Comparison of ENCODE assay signal across 8 cellular contexts in genomic region chr11:65262381-65262680, GRCh38. TPM values are rescaled to one million over a fixed set of nuclear protein-coding genes. Genes with fewer than 3 reads are reported as not detected.
DNase-seq lines count a peak whose midpoint lies in the region; ATAC-seq and TF ChIP-seq lines count a peak whose summit lies in the region.

No MANE protein-coding gene starts in this region.

- H3K4me3 Mint-ChIP-seq in brain (peak overlapping the region; percentile 90 to 96 (median 91)), type B pancreatic cell (peak overlapping the region; percentile 88)

- no peaks in the 10 kb centered on the region for H3K27me3 ChIP-seq in AG04450 (ENCODE audit: control insufficient read depth, insufficient read depth, low read length)
- no peaks in the 10 kb centered on the region for H3K27me3 ChIP-seq in lower lobe of right lung (ENCODE audit: low read depth)

- H3K9me3 Mint-ChIP-seq in brain (peaks cover 0 to 6% (median 0%) of the 10 kb centered on the region in 5 experiments), type B pancreatic cell (no peaks in the 10 kb centered on the region)

- H3K9me3 ChIP-seq in AG04450 (ENCODE audit: control insufficient read depth, insufficient read depth, low read length) (no peaks in the 10 kb centered on the region; the same call in 1 of the 2 replicates), lower lobe of right lung (no peaks in the 10 kb centered on the region)

- peak overlapping the region; percentile 81 for H3K4me3 ChIP-seq in AG04450 (ENCODE audit: low read depth, low read length)
- H3K4me3 ChIP-seq in Jurkat, Clone E6-1 (ENCODE audit: low read length), result peak overlapping the region; percentile 96
- H3K4me3 ChIP-seq in lower lobe of right lung, result peak overlapping the region; percentile 89

- H3K36me3 ChIP-seq in lower lobe of right lung, result peaks cover 10% of the 10 kb centered on the region

- CTCF ChIA-PET in AG04450 (lab: Charles Lee), result interaction anchor here (0.5 to 2.5 kb wide), 11 partner anchors 10 to 442 kb away, joined by 3 to 22 read pairs (median 4); partner anchors contain the start of gene DPF2

- H3K4me1 ChIP-seq in lower lobe of right lung, result peaks cover 12% of the 10 kb centered on the region

- DNase-seq in AG04450 (ENCODE audit: low read depth, low spot score) (no peak), lower lobe of right lung (peak; percentile 74), type B pancreatic cell (ENCODE audit: extremely low spot score, unreplicated experiment) (no peak), cerebellar cortex (ENCODE audit: low spot score) (no peak), HK-2 (ENCODE audit: unreplicated experiment) (no peak)
- DNase-seq in Jurkat, Clone E6-1 (ENCODE audit: low read depth, low spot score), result no peak
- DNase-seq in effector CD8-positive, alpha-beta T cell (lab: John Stamatoyannopoulos, UW), result no peak

- H3K36me3 Mint-ChIP-seq in brain, result peaks cover 6% of the 10 kb centered on the region
- H3K36me3 Mint-ChIP-seq in type B pancreatic cell, result no peaks in the 10 kb centered on the region

- peaks cover 15% of the 10 kb centered on the region for H3K27me3 Mint-ChIP-seq in brain
- no peaks in the 10 kb centered on the region for H3K27me3 Mint-ChIP-seq in type B pancreatic cell

- POLR2A ChIA-PET in AG04450 (lab: Yijun Ruan, JAX), result interaction anchor here (0.7 to 1.7 kb wide), 14 partner anchors 9 to 353 kb away, joined by 3 to 13 read pairs (median 4); partner anchors contain the start of genes CAPN1, DPF2, MALAT1 and NEAT1

- intact Hi-C loops in lower lobe of right lung (cut with DNase I), result no loop called here

- peak in 1 of 2 donors; percentile 69 for ATAC-seq in lower lobe of right lung

- H3K27ac ChIP-seq in AG04450 (ENCODE audit: low read depth, low read length) (peak overlapping the region; percentile 84), lower lobe of right lung (peak overlapping the region; percentile 92)

- no peak for TF ChIP-seq CTCF in AG04450 (IDR thresholded peaks at IDR 0.05; ENCODE audit: low read depth, low read length)
- TF ChIP-seq CTCF in brain (conservative IDR thresholded peaks at IDR 0.05), result no peak
- TF ChIP-seq CTCF in lower lobe of right lung (IDR thresholded peaks at IDR 0.05), result no peak
- TF ChIP-seq CTCF in type B pancreatic cell (conservative IDR thresholded peaks at IDR 0.05), result no peak

- peaks cover 28% of the 10 kb centered on the region for H3K4me1 Mint-ChIP-seq in brain
- peaks cover 17% of the 10 kb centered on the region for H3K4me1 Mint-ChIP-seq in type B pancreatic cell (ENCODE audit: unreplicated experiment)

- H3K27ac Mint-ChIP-seq in brain (peak overlapping the region; percentile 46 to 88 (median 78)), type B pancreatic cell (peak overlapping the region; percentile 81)

RNA-seq across cellular contexts. Expression of gene POLA2, which starts 0.6 kb away (rescaled TPM):
- 10.4 and 14.1 TPM in 2 replicates for polyA plus RNA-seq in AG04450 (2011; rRNA removed)
- 8.3 and 13.0 TPM in 2 replicates for polyA minus RNA-seq in AG04450 (2011; rRNA and poly(A)+ RNA removed)
- 97.3 TPM for polyA plus RNA-seq in Jurkat, Clone E6-1 (2012; ENCODE audit: insufficient read depth, insufficient read length)
- 26.4 TPM for polyA plus RNA-seq in brain (ENCODE audit: insufficient read depth, low read depth, low replicate concordance)
- total RNA-seq in lower lobe of right lung, result 8.7 TPM
- 18.4 and 32.4 TPM in 2 replicates for total RNA-seq in type B pancreatic cell (ENCODE audit: low replicate concordance)

RNA-seq across cellular contexts. Expression of gene CDC42EP2, which starts 52.3 kb away (rescaled TPM):
- 14.3 and 21.1 TPM in 2 replicates for polyA plus RNA-seq in AG04450 (2011; rRNA removed)
- polyA minus RNA-seq in AG04450 (2011; rRNA and poly(A)+ RNA removed), result 26.3 and 36.9 TPM in 2 replicates
- polyA plus RNA-seq in Jurkat, Clone E6-1 (2012; ENCODE audit: insufficient read depth, insufficient read length), result not detected
- polyA plus RNA-seq in brain (ENCODE audit: insufficient read depth, low read depth, low replicate concordance), result 8.3 TPM
- total RNA-seq in lower lobe of right lung, result 17.0 TPM
- total RNA-seq in type B pancreatic cell (ENCODE audit: low replicate concordance), result 9.4 and 12.9 TPM in 2 replicates
